ENCODE assay signal across 1 cellular context in the genomic region with DNA sequence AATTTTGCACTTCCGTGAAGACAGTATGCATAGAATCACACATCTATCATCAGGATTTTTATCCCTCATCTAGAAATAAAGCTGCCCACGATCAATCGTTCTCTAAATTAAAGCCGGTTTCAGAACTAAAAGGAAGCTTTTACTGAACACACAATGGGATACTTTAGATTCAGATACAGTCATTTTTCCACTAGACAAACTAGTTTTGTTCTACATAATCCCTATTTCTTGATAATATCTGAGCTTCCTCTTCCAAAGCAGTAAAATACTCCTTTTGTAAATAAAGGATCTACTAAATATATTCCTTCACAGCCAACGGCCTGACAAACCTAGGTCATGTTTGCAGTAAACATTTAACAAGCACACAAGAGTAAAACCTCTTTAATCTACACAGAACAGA.
TF ChIP-seq lines count a peak whose summit lies in the region.

No MANE protein-coding gene starts in this region.

TF ChIP-seq in K562, 482 proteins besides CTCF, POLR2A, EP300 and RAD21:
- TF ChIP-seq SOX6 (IDR thresholded peaks at IDR 0.05) (peak; percentile 9; the same call in 1 of the 2 replicates), YY1 (IDR thresholded peaks at IDR 0.05; ENCODE audit: borderline replicate concordance in 1 of 3, control insufficient read depth in 1 of 3, extremely low read depth in 1 of 3, insufficient read depth in 3 of 3, insufficient read length in 1 of 3, insufficient replicate concordance in 2 of 3, low read depth in 1 of 3, low read length in 2 of 3) (no peak), RBFOX2 (IDR thresholded peaks at IDR 0.05; ENCODE audit: low read depth, low read length) (0 out of 2 replicates have a peak, but pooled peaks have one; percentile 22)
TF ChIP-seq in K562: peak in this region for 2.
